In genomic region chr9:65674991-65675390, GRCh38 we compare ENCODE assay signal across 8 cellular contexts. TPM values are rescaled to one million over a fixed set of nuclear protein-coding genes. Genes with fewer than 3 reads are reported as not detected.
DNase-seq lines count a peak whose midpoint lies in the region; ATAC-seq and TF ChIP-seq lines count a peak whose summit lies in the region.
"Not testable (repeated sequence)": the region's sequence is repeated elsewhere in the genome, so short reads cannot be mapped to it uniquely, and the experiment has no call there.

No MANE protein-coding gene starts in this region.

- H3K9me3 Mint-ChIP-seq in activated CD8-positive, alpha-beta memory T cell treated with anti-CD3 and anti-CD28 coated beads, Interleukin-2, amount 10 ng/mL, durations not matched to agents 7 days and 5 days (ENCODE audit: low read depth); activated naive CD8-positive, alpha-beta T cell treated with anti-CD3 and anti-CD28 coated beads for 36 hours; effector memory CD8-positive, alpha-beta T cell; nephron progenitor cell; stimulated activated naive B cell treated with anti-CD40 and anti-IgM and Interleukin-4, amounts not matched to agents 10 μg/mL and 1 μg/mL and 100 μg/mL, for 72 hours: not testable (repeated sequence)

- peak overlapping the region in 1 of 11 experiments; percentile 44; a peak in 1 of 22 replicates for H3K27ac ChIP-seq in BLaER1 treated with 17β-estradiol and CSF1 and Interleukin-3, amounts not matched to agents 10 nM and 100 nM
- H3K27ac ChIP-seq in SU-DHL-6 (ENCODE audit: low read depth, low read length); lower lobe of right lung: not testable (repeated sequence)

- H3K4me3 ChIP-seq in BLaER1 treated with 17β-estradiol and CSF1 and Interleukin-3, amounts not matched to agents 10 nM and 100 nM, result peak overlapping the region in 4 of 10 experiments; percentile 47 to 59 (median 52); a peak in 5 of 20 replicates
- not testable (repeated sequence) for H3K4me3 ChIP-seq in SU-DHL-6 (ENCODE audit: insufficient read depth, low read length, poor library complexity, severe bottlenecking); lower lobe of right lung

- not testable (repeated sequence) for H3K9me2 ChIP-seq in SU-DHL-6 (replicated peaks; ENCODE audit: insufficient read depth, low read length)

- CTCF ChIA-PET in activated CD8-positive, alpha-beta memory T cell treated with anti-CD3 and anti-CD28 coated beads, Interleukin-2, amount 10 ng/mL, durations not matched to agents 7 days and 5 days (lab: Charles Lee), result not testable (repeated sequence)

- not testable (repeated sequence) for H2AFZ ChIP-seq in SU-DHL-6 (ENCODE audit: low read depth, low read length, severe bottlenecking)

- H3K4me3 Mint-ChIP-seq in activated CD8-positive, alpha-beta memory T cell treated with anti-CD3 and anti-CD28 coated beads, Interleukin-2, amount 10 ng/mL, durations not matched to agents 7 days and 5 days, result peak overlapping the region; percentile 48
- H3K4me3 Mint-ChIP-seq in activated naive CD8-positive, alpha-beta T cell treated with anti-CD3 and anti-CD28 coated beads for 36 hours, result peak overlapping the region; percentile 24
- H3K4me3 Mint-ChIP-seq in effector memory CD8-positive, alpha-beta T cell, result peak overlapping the region; percentile 1 to 51
- peak overlapping the region; percentile 80 for H3K4me3 Mint-ChIP-seq in nephron progenitor cell
- peak overlapping the region in 1 of 2 donors; percentile 69 for H3K4me3 Mint-ChIP-seq in stimulated activated naive B cell treated with anti-CD40 and anti-IgM and Interleukin-4, amounts not matched to agents 10 μg/mL and 1 μg/mL and 100 μg/mL, for 72 hours

- peak overlapping the region; percentile 23 for H3K27ac Mint-ChIP-seq in activated CD8-positive, alpha-beta memory T cell treated with anti-CD3 and anti-CD28 coated beads, Interleukin-2, amount 10 ng/mL, durations not matched to agents 7 days and 5 days
- not testable (repeated sequence) for H3K27ac Mint-ChIP-seq in activated naive CD8-positive, alpha-beta T cell treated with anti-CD3 and anti-CD28 coated beads for 36 hours; nephron progenitor cell
- peak overlapping the region in 1 of 2 donors; percentile 88 for H3K27ac Mint-ChIP-seq in effector memory CD8-positive, alpha-beta T cell
- H3K27ac Mint-ChIP-seq in stimulated activated naive B cell treated with anti-CD40 and anti-IgM and Interleukin-4, amounts not matched to agents 10 μg/mL and 1 μg/mL and 100 μg/mL, for 72 hours, result peak overlapping the region; percentile 70

- not testable (repeated sequence) for ATAC-seq in activated CD8-positive, alpha-beta memory T cell treated with anti-CD3 and anti-CD28 coated beads, Interleukin-2, amount 10 ng/mL, durations not matched to agents 7 days and 5 days; effector memory CD8-positive, alpha-beta T cell (replicated peaks); lower lobe of right lung; stimulated activated naive B cell treated with anti-CD40 and anti-IgM and Interleukin-4, amounts not matched to agents 10 μg/mL and 1 μg/mL and 100 μg/mL, for 72 hours (replicated peaks)

- peaks cover 0 to 16% (median 7%) of the 10 kb centered on the region in 10 experiments; a peak in 12 of 20 replicates for H3K4me1 ChIP-seq in BLaER1 treated with 17β-estradiol and CSF1 and Interleukin-3, amounts not matched to agents 10 nM and 100 nM
- not testable (repeated sequence) for H3K4me1 ChIP-seq in lower lobe of right lung

- not testable (repeated sequence) for H3K9me3 ChIP-seq in BLaER1 treated with 17β-estradiol and CSF1 and Interleukin-3, amounts not matched to agents 10 nM and 100 nM (replicated peaks in 1 of 11); SU-DHL-6 (ENCODE audit: insufficient read depth, low read length); lower lobe of right lung

- not testable (repeated sequence) for H3K9ac ChIP-seq in BLaER1 treated with 17β-estradiol and CSF1 and Interleukin-3, amounts not matched to agents 10 nM and 100 nM; SU-DHL-6 (ENCODE audit: low read length)

- H3K4me1 Mint-ChIP-seq in activated CD8-positive, alpha-beta memory T cell treated with anti-CD3 and anti-CD28 coated beads, Interleukin-2, amount 10 ng/mL, durations not matched to agents 7 days and 5 days; activated naive CD8-positive, alpha-beta T cell treated with anti-CD3 and anti-CD28 coated beads for 36 hours; effector memory CD8-positive, alpha-beta T cell (ENCODE audit: low read depth in 2 of 2); nephron progenitor cell; stimulated activated naive B cell treated with anti-CD40 and anti-IgM and Interleukin-4, amounts not matched to agents 10 μg/mL and 1 μg/mL and 100 μg/mL, for 72 hours: not testable (repeated sequence)

- H3K27me3 ChIP-seq in BLaER1 treated with 17β-estradiol and CSF1 and Interleukin-3, amounts not matched to agents 10 nM and 100 nM; SU-DHL-6 (ENCODE audit: low read length); lower lobe of right lung (ENCODE audit: low read depth): not testable (repeated sequence)

- intact Hi-C loops in lower lobe of right lung (cut with DNase I), result not testable (repeated sequence)

- not testable (repeated sequence) for H3K27me3 Mint-ChIP-seq in activated CD8-positive, alpha-beta memory T cell treated with anti-CD3 and anti-CD28 coated beads, Interleukin-2, amount 10 ng/mL, durations not matched to agents 7 days and 5 days; activated naive CD8-positive, alpha-beta T cell treated with anti-CD3 and anti-CD28 coated beads for 36 hours; effector memory CD8-positive, alpha-beta T cell; nephron progenitor cell (ENCODE audit: low read depth, poor library complexity); stimulated activated naive B cell treated with anti-CD40 and anti-IgM and Interleukin-4, amounts not matched to agents 10 μg/mL and 1 μg/mL and 100 μg/mL, for 72 hours

- not testable (repeated sequence) for DNase-seq in activated CD8-positive, alpha-beta memory T cell treated with anti-CD3 and anti-CD28 coated beads, Interleukin-2, amount 10 ng/mL, durations not matched to agents 7 days and 5 days; activated naive CD8-positive, alpha-beta T cell treated with anti-CD3 and anti-CD28 coated beads for 36 hours; effector memory CD8-positive, alpha-beta T cell; nephron progenitor cell; stimulated activated naive B cell treated with anti-CD40 and anti-IgM and Interleukin-4, amounts not matched to agents 10 μg/mL and 1 μg/mL and 100 μg/mL, for 72 hours
- DNase-seq in lower lobe of right lung, result peak; percentile 45

- not testable (repeated sequence) for H4K20me1 ChIP-seq in BLaER1 treated with 17β-estradiol and CSF1 and Interleukin-3, amounts not matched to agents 10 nM and 100 nM; SU-DHL-6 (ENCODE audit: low read depth, low read length)

- peak overlapping the region in 7 of 11 experiments; percentile 44 to 69 (median 57); a peak in 11 of 22 replicates for H3K4me2 ChIP-seq in BLaER1 treated with 17β-estradiol and CSF1 and Interleukin-3, amounts not matched to agents 10 nM and 100 nM
- H3K4me2 ChIP-seq in SU-DHL-6 (ENCODE audit: low read depth, low read length, poor library complexity, severe bottlenecking), result peak overlapping the region; percentile 37

- not testable (repeated sequence) for TF ChIP-seq CTCF in SU-DHL-6 (IDR thresholded peaks at IDR 0.05; ENCODE audit: insufficient read depth, low read length, poor library complexity, severe bottlenecking); lower lobe of right lung (IDR thresholded peaks at IDR 0.05); nephron progenitor cell (IDR thresholded peaks at IDR 0.05)

- H3F3A ChIP-seq in SU-DHL-6 (ENCODE audit: insufficient read depth), result not testable (repeated sequence)

- not testable (repeated sequence) for H3K36me3 ChIP-seq in BLaER1 treated with 17β-estradiol and CSF1 and Interleukin-3, amounts not matched to agents 10 nM and 100 nM; SU-DHL-6 (ENCODE audit: low read length); lower lobe of right lung

- not testable (repeated sequence) for H3K36me3 Mint-ChIP-seq in activated CD8-positive, alpha-beta memory T cell treated with anti-CD3 and anti-CD28 coated beads, Interleukin-2, amount 10 ng/mL, durations not matched to agents 7 days and 5 days; activated naive CD8-positive, alpha-beta T cell treated with anti-CD3 and anti-CD28 coated beads for 36 hours; effector memory CD8-positive, alpha-beta T cell (ENCODE audit: insufficient read depth); nephron progenitor cell (ENCODE audit: low read depth); stimulated activated naive B cell treated with anti-CD40 and anti-IgM and Interleukin-4, amounts not matched to agents 10 μg/mL and 1 μg/mL and 100 μg/mL, for 72 hours

- H3K79me2 ChIP-seq in SU-DHL-6 (ENCODE audit: insufficient read depth, low read length), result not testable (repeated sequence)

RNA-seq across cellular contexts. Expression of gene ZNG1E, which starts 0.7 kb away (rescaled TPM):
- 10 to 100 TPM; 43.4 to 47.5 TPM for total RNA-seq in activated CD8-positive, alpha-beta memory T cell treated with anti-CD3 and anti-CD28 coated beads, Interleukin-2, amount 10 ng/mL, durations not matched to agents 7 days and 5 days
- total RNA-seq in activated naive CD8-positive, alpha-beta T cell treated with anti-CD3 and anti-CD28 coated beads for 36 hours, result 10 to 100 TPM; 46.3 to 55.1 TPM
- total RNA-seq in lower lobe of right lung, result 41.3 TPM
